8 cellular contexts compared by ENCODE assay signal in genomic region chr2:153519260-153519875, GRCh38. TPM values are rescaled to one million over a fixed set of nuclear protein-coding genes. Genes with fewer than 3 reads are reported as not detected.
DNase-seq lines count a peak whose midpoint lies in the region; ATAC-seq lines count a peak whose summit lies in the region.

No MANE protein-coding gene starts in this region.

- no peaks in the 10 kb centered on the region for H3K36me3 Mint-ChIP-seq in activated CD4-positive, alpha-beta T cell treated with anti-CD3 and anti-CD28 coated beads for 36 hours (ENCODE audit: low read depth)

- POLR2A ChIA-PET in activated CD4-positive, alpha-beta T cell treated with anti-CD3 and anti-CD28 coated beads for 36 hours (lab: Charles Lee) = no interaction called here

- H3K27ac Mint-ChIP-seq in activated CD4-positive, alpha-beta T cell treated with anti-CD3 and anti-CD28 coated beads for 36 hours = no peak overlapping the region

- DNase-seq in Ammon's horn (ENCODE audit: low spot score) (peak; percentile 68), NCI-H2029 treated with DMSO at 0.1 percent for 48 hours (lab: John Stamatoyannopoulos, UW) (peak; percentile 67), myocyte (ENCODE audit: low read depth) (peak; percentile 72), superior temporal gyrus (ENCODE audit: extremely low spot score) (peak; percentile 92)
- peak; percentile 74 for DNase-seq in activated CD4-positive, alpha-beta T cell treated with anti-CD3 and anti-CD28 coated beads for 36 hours
- DNase-seq in effector CD4-positive, alpha-beta T cell = peak; percentile 18

- H3K4me1 Mint-ChIP-seq in activated CD4-positive, alpha-beta T cell treated with anti-CD3 and anti-CD28 coated beads for 36 hours = no peaks in the 10 kb centered on the region

- peak; percentile 45 for ATAC-seq in GM18861 (IDR thresholded peaks at IDR 0.05; ENCODE audit: unreplicated experiment)
- no peak for ATAC-seq in activated CD4-positive, alpha-beta T cell treated with anti-CD3 and anti-CD28 coated beads for 36 hours
- ATAC-seq in HG02840 (IDR thresholded peaks at IDR 0.05; ENCODE audit: low FRiP score, unreplicated experiment) = no peak

- peaks cover 4% of the 10 kb centered on the region for H3K27me3 Mint-ChIP-seq in activated CD4-positive, alpha-beta T cell treated with anti-CD3 and anti-CD28 coated beads for 36 hours

- CTCF ChIA-PET in activated CD4-positive, alpha-beta T cell treated with anti-CD3 and anti-CD28 coated beads for 36 hours (lab: Charles Lee) = interaction anchor here (0.6 to 1.6 kb wide), 3 partner anchors 13 to 18 kb away, joined by 3 to 6 read pairs (median 3); no protein-coding TSS in a partner anchor

- H3K9me3 Mint-ChIP-seq in activated CD4-positive, alpha-beta T cell treated with anti-CD3 and anti-CD28 coated beads for 36 hours (ENCODE audit: low read depth) = no peaks in the 10 kb centered on the region

- no peak overlapping the region for H3K4me3 Mint-ChIP-seq in activated CD4-positive, alpha-beta T cell treated with anti-CD3 and anti-CD28 coated beads for 36 hours

- intact Hi-C loops in activated CD4-positive, alpha-beta T cell treated with anti-CD3 and anti-CD28 coated beads for 36 hours (cut with DNase I, micrococcal nuclease) = loop anchor here (1.0 to 5.0 kb wide), 6 partner anchors 357 to 1483 kb away; no protein-coding TSS in a partner anchor

RNA-seq across cellular contexts. Expression of gene RPRM, which starts 40.8 kb away (rescaled TPM):
- not detected for total RNA-seq in activated CD4-positive, alpha-beta T cell treated with anti-CD3 and anti-CD28 coated beads for 36 hours
- total RNA-seq in myocyte = not detected in 2 replicates
- 0.92 TPM for polyA plus RNA-seq in myocyte (2012)

Comparison
In these comparisons a context has a peak if more than half of its experiments do, and no peak if none do; other contexts are left out.
1. DNase-seq: peak in every context shown above with its lines; median percentile 92 in superior temporal gyrus; 74 in activated CD4-positive, alpha-beta T cell treated with anti-CD3 and anti-CD28 coated beads for 36 hours; 72 in myocyte; 68 in Ammon's horn; 67 in NCI-H2029 treated with DMSO at 0.1 percent for 48 hours; 18 in effector CD4-positive, alpha-beta T cell.